In genomic region chr6:30721198-30722024, GRCh38 we compare ENCODE assay signal across 8 cellular contexts. TPM values are rescaled to one million over a fixed set of nuclear protein-coding genes. Genes with fewer than 3 reads are reported as not detected.
DNase-seq lines count a peak whose midpoint lies in the region; ATAC-seq and TF ChIP-seq lines count a peak whose summit lies in the region.

No MANE protein-coding gene starts in this region.

- ATAC-seq in HG03097 (IDR thresholded peaks at IDR 0.05; ENCODE audit: low FRiP score, unreplicated experiment) = peak; percentile 20
- ATAC-seq in left colon = peak; percentile 68
- no peak for ATAC-seq in HG03108 (IDR thresholded peaks at IDR 0.05; ENCODE audit: unreplicated experiment)

- peak; percentile 32 for TF ChIP-seq CTCF in choroid plexus epithelial cell (conservative IDR thresholded peaks at IDR 0.05; ENCODE audit: low read depth, low read length)

- peak overlapping the region; percentile 88 for H3K4me3 ChIP-seq in choroid plexus epithelial cell (ENCODE audit: low read depth, low read length)

- peak; percentile 57 for DNase-seq in GF-D8 (lab: John Stamatoyannopoulos, UW)
- DNase-seq in NCI-H524 treated with DMSO at 0.1 percent for 48 hours (lab: John Stamatoyannopoulos, UW) = peak; percentile 47
- DNase-seq in activated CD4-positive, alpha-beta T cell treated with anti-CD3 and anti-CD28 coated beads for 4 hours = peak; percentile 98
- peak; percentile 93 for DNase-seq in choroid plexus epithelial cell (ENCODE audit: low read depth)
- DNase-seq in left colon = peak; percentile 89 to 95
- peak; percentile 93 to 98 (median 96) for DNase-seq in stimulated activated CD4-positive, alpha-beta T cell treated with anti-CD3 and anti-CD28 coated beads, Interleukin-1b, Interleukin-23, amount 100 ng/mL, for 24 hours (ENCODE audit: low read depth in 4 of 4, low spot score in 1 of 4)

- intact Hi-C loops in left colon (cut with DNase I, micrococcal nuclease) = loop anchor here (2.0 to 5.0 kb wide), 2 partner anchors 43 to 44 kb away; no protein-coding TSS in a partner anchor

RNA-seq across cellular contexts. Expression of gene TUBB, which starts 1.3 kb away (rescaled TPM):
- total RNA-seq in left colon = 100 to 1,000 TPM; 149 to 195 TPM

RNA-seq across cellular contexts. Expression of gene MDC1, which starts 4.3 kb away (rescaled TPM):
- 10 to 100 TPM; 11.1 to 16.3 TPM for total RNA-seq in left colon

RNA-seq across cellular contexts. Expression of gene FLOT1, which starts 21.1 kb away (rescaled TPM):
- total RNA-seq in left colon = 100 to 1,000 TPM; 130 to 137 TPM

RNA-seq across cellular contexts. Expression of gene IER3, which starts 22.9 kb away (rescaled TPM):
- 100 to 1,000 TPM in 1 of 2 donors, 10 to 100 TPM in 1; 70.9 to 169 TPM for total RNA-seq in left colon

RNA-seq across cellular contexts. Expression of gene NRM, which starts 30.6 kb away (rescaled TPM):
- 1 to 10 TPM; 4.6 to 5.4 TPM for total RNA-seq in left colon

Comparison
In these comparisons a context has a peak if more than half of its experiments do, and no peak if none do; other contexts are left out.
1. DNase-seq: peak in every context shown above with its lines; median percentile 98 in activated CD4-positive, alpha-beta T cell treated with anti-CD3 and anti-CD28 coated beads for 4 hours; 96 in stimulated activated CD4-positive, alpha-beta T cell treated with anti-CD3 and anti-CD28 coated beads, Interleukin-1b, Interleukin-23, amount 100 ng/mL, for 24 hours; 93 in choroid plexus epithelial cell; 92 in left colon; 57 in GF-D8; 47 in NCI-H524 treated with DMSO at 0.1 percent for 48 hours.